ENCODE assay signal across 18 cellular contexts in the genomic region with DNA sequence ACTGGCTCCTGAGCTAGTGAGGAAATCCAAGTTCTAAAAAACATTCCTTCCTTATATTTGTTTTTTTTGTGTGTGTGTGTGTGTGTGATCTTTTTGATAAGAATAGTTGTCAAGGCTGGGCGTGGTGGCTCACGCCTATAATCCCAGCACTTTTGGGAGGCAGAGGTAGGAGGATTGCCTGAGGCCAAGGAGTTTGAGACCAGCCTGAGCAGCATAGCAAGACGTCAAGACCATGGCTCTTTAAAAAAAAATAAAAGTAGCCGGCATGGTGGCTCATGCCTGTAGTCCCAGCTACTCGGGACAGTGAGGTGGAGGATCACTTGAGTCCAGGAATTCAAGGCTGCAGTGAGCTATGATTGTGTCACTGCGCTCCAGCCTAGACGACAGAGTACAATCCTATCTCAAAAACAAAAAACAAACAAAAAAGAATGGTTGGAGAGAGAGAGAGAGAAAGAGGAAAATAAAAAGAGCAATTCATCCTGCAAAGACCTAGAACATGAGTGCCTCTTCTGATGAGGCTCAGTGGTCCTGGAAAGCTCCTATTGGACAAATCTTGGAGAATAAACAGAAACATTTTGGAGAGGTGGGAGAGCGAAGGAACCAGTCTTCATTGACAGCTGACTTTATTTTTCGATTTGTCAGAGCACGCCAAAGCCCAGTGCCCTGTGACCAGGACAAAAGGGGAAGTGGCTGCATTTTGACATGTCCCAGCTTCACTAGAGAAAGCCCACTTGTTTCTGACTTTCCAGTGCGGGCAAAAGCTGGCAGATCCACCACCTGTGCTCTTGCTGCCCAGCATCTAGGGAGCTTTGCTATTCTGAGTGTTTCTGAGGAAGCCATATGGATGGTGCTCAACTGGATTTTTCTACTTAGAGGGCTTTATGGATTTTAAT.
A peak's percentile ranks its signal among the peaks of the same experiment; 100 is the strongest.
DNase-seq lines count a peak whose midpoint lies in the region; ATAC-seq and TF ChIP-seq lines count a peak whose summit lies in the region.
"Had no signal": no experiment of that assay in that cellular context is flagged by ENCODE, and none has a peak within 500 bp of the region (broad histone marks: within the 10 kb centered on the region; RNA-seq: fewer than 3 reads in every experiment).

No MANE protein-coding gene starts in this region.

- no peaks in the 10 kb centered on the region for H3K36me3 Mint-ChIP-seq in stimulated activated effector memory CD8-positive, alpha-beta T cell treated with anti-CD3 and anti-CD28 coated beads, Interleukin-12 subunit alpha, Interleukin-12 subunit beta, amount 100 ng/mL, for 72 hours
- H3K36me3 Mint-ChIP-seq: activated naive CD4-positive, alpha-beta T cell treated with anti-CD3 and anti-CD28 coated beads, Interleukin-2, amount 10 ng/mL, durations not matched to agents 7 days and 5 days had no signal

- H3K4me3 ChIP-seq in HL-60 (replicated peaks; ENCODE audit: insufficient read depth, low read length) (no peak overlapping the region), SK-N-MC (peak overlapping the region; percentile 60; the same call in 1 of the 2 replicates), left lung (no peak overlapping the region)
- H3K4me3 ChIP-seq: body of pancreas, dorsolateral prefrontal cortex, esophagus squamous epithelium, heart right ventricle, Peyer's patch, psoas muscle had no signal

- intact Hi-C loops in left lung (cut with DNase I), result no loop called here

- DNase-seq in HL-60 (ENCODE audit: low read depth in 1 of 2, low spot score in 1 of 2), result peak; percentile 1 to 81
- DNase-seq in SK-N-MC (ENCODE audit: low read depth, low spot score), result no peak
- peak in 1 of 2 donors; percentile 74 for DNase-seq in left lung
- no peak for DNase-seq in stimulated activated effector memory CD8-positive, alpha-beta T cell treated with anti-CD3 and anti-CD28 coated beads, Interleukin-12 subunit alpha, Interleukin-12 subunit beta, amount 100 ng/mL, for 72 hours (ENCODE audit: low spot score in 2 of 2)
- DNase-seq in SHP77 treated with DMSO at 0.1 percent for 48 hours (lab: John Stamatoyannopoulos, UW), result no peak
- no peak for DNase-seq in DMS114 treated with DMSO at 0.1 percent for 48 hours (lab: John Stamatoyannopoulos, UW; ENCODE audit: unreplicated experiment)
- DNase-seq: activated CD8-positive, alpha-beta memory T cell treated with anti-CD3 and anti-CD28 coated beads, Interleukin-2, amount 50 U/mL, for 4 hours; activated naive CD4-positive, alpha-beta T cell treated with anti-CD3 and anti-CD28 coated beads, Interleukin-2, amount 10 ng/mL, durations not matched to agents 7 days and 5 days; body of pancreas; DMS153; dorsolateral prefrontal cortex; esophagus squamous epithelium; heart right ventricle; NCI-H1930; psoas muscle had no signal

- no peaks in the 10 kb centered on the region for H3K27me3 ChIP-seq in HL-60 (ENCODE audit: insufficient read depth, poor library complexity, severe bottlenecking)
- H3K27me3 ChIP-seq in left lung, result no peaks in the 10 kb centered on the region
- H3K27me3 ChIP-seq: body of pancreas, esophagus squamous epithelium, heart right ventricle, Peyer's patch had no signal

- no peak overlapping the region for H3K4me3 Mint-ChIP-seq in stimulated activated effector memory CD8-positive, alpha-beta T cell treated with anti-CD3 and anti-CD28 coated beads, Interleukin-12 subunit alpha, Interleukin-12 subunit beta, amount 100 ng/mL, for 72 hours
- H3K4me3 Mint-ChIP-seq: activated naive CD4-positive, alpha-beta T cell treated with anti-CD3 and anti-CD28 coated beads, Interleukin-2, amount 10 ng/mL, durations not matched to agents 7 days and 5 days; T-helper 1 cell treated with Interleukin-12 subunit alpha and Interleukin-12 subunit beta and Interleukin-4 antibody, amounts not matched to agents 30 μg/mL and 1 μg/mL, for 36 hours had no signal

- no peaks in the 10 kb centered on the region for H3K9me3 Mint-ChIP-seq in stimulated activated effector memory CD8-positive, alpha-beta T cell treated with anti-CD3 and anti-CD28 coated beads, Interleukin-12 subunit alpha, Interleukin-12 subunit beta, amount 100 ng/mL, for 72 hours
- H3K9me3 Mint-ChIP-seq: activated naive CD4-positive, alpha-beta T cell treated with anti-CD3 and anti-CD28 coated beads, Interleukin-2, amount 10 ng/mL, durations not matched to agents 7 days and 5 days; T-helper 1 cell treated with Interleukin-12 subunit alpha and Interleukin-12 subunit beta and Interleukin-4 antibody, amounts not matched to agents 30 μg/mL and 1 μg/mL, for 36 hours had no signal

- no peak overlapping the region for H3K27ac ChIP-seq in HL-60 (replicated peaks)
- H3K27ac ChIP-seq in SK-N-MC, result no peak overlapping the region; the same call in 1 of the 2 replicates
- peak overlapping the region in 1 of 2 donors; percentile 21 for H3K27ac ChIP-seq in left lung
- H3K27ac ChIP-seq: body of pancreas, dorsolateral prefrontal cortex, esophagus squamous epithelium, Peyer's patch, psoas muscle had no signal

- TF ChIP-seq CTCF in HL-60 (IDR thresholded peaks at IDR 0.05; ENCODE audit: insufficient read depth, low read length), result no peak
- TF ChIP-seq CTCF in left lung (IDR thresholded peaks at IDR 0.05), result no peak

- no peaks in the 10 kb centered on the region for H3K4me1 Mint-ChIP-seq in stimulated activated effector memory CD8-positive, alpha-beta T cell treated with anti-CD3 and anti-CD28 coated beads, Interleukin-12 subunit alpha, Interleukin-12 subunit beta, amount 100 ng/mL, for 72 hours
- H3K4me1 Mint-ChIP-seq: activated naive CD4-positive, alpha-beta T cell treated with anti-CD3 and anti-CD28 coated beads, Interleukin-2, amount 10 ng/mL, durations not matched to agents 7 days and 5 days had no signal

- H3K4me1 ChIP-seq in left lung, result peaks cover 0 to 16% of the 10 kb centered on the region in 2 donors
- H3K4me1 ChIP-seq: body of pancreas, esophagus squamous epithelium, Peyer's patch had no signal

- H3K9me3 ChIP-seq in SK-N-MC (ENCODE audit: low read depth, low read length) (no peaks in the 10 kb centered on the region), left lung (no peaks in the 10 kb centered on the region)
- H3K9me3 ChIP-seq: body of pancreas, esophagus squamous epithelium, heart right ventricle, Peyer's patch, psoas muscle had no signal

- H3K9ac ChIP-seq in SK-N-MC (ENCODE audit: insufficient read length), result no peak overlapping the region

- ATAC-seq in left lung (peak; percentile 65), GM19035 (IDR thresholded peaks at IDR 0.05; ENCODE audit: unreplicated experiment) (no peak)
- ATAC-seq in stimulated activated effector memory CD8-positive, alpha-beta T cell treated with anti-CD3 and anti-CD28 coated beads, Interleukin-12 subunit alpha, Interleukin-12 subunit beta, amount 100 ng/mL, for 72 hours, result peak; percentile 11
- ATAC-seq: body of pancreas had no signal

- H3K27ac Mint-ChIP-seq in stimulated activated effector memory CD8-positive, alpha-beta T cell treated with anti-CD3 and anti-CD28 coated beads, Interleukin-12 subunit alpha, Interleukin-12 subunit beta, amount 100 ng/mL, for 72 hours, result no peak overlapping the region
- H3K27ac Mint-ChIP-seq: activated naive CD4-positive, alpha-beta T cell treated with anti-CD3 and anti-CD28 coated beads, Interleukin-2, amount 10 ng/mL, durations not matched to agents 7 days and 5 days; T-helper 1 cell treated with Interleukin-12 subunit alpha and Interleukin-12 subunit beta and Interleukin-4 antibody, amounts not matched to agents 30 μg/mL and 1 μg/mL, for 36 hours had no signal

- H3K36me3 ChIP-seq in SK-N-MC (ENCODE audit: insufficient read depth, low read length), result no peaks in the 10 kb centered on the region
- H3K36me3 ChIP-seq in left lung, result no peaks in the 10 kb centered on the region
- H3K36me3 ChIP-seq: esophagus squamous epithelium, heart right ventricle, Peyer's patch had no signal

Comparison
In these comparisons a context has a peak if more than half of its experiments do, and no peak if none do; other contexts are left out.
1. DNase-seq: peak in HL-60 (2 of 2); none in SK-N-MC (single experiment), stimulated activated effector memory CD8-positive, alpha-beta T cell treated with anti-CD3 and anti-CD28 coated beads, Interleukin-12 subunit alpha, Interleukin-12 subunit beta, amount 100 ng/mL, for 72 hours (0 of 2), SHP77 treated with DMSO at 0.1 percent for 48 hours (single experiment) and DMS114 treated with DMSO at 0.1 percent for 48 hours (single experiment).